Comparison of ENCODE assay signal across 11 cellular contexts in genomic region chr14:99757331-99758070, GRCh38. TPM values are rescaled to one million over a fixed set of nuclear protein-coding genes. Genes with fewer than 3 reads are reported as not detected.
A peak's percentile ranks its signal among the peaks of the same experiment; 100 is the strongest.
DNase-seq lines count a peak whose midpoint lies in the region; ATAC-seq, FAIRE-seq and TF ChIP-seq lines count a peak whose summit lies in the region.
"Had no signal": no experiment of that assay in that cellular context is flagged by ENCODE, and none has a peak within 500 bp of the region (broad histone marks: within the 10 kb centered on the region; RNA-seq: fewer than 3 reads in every experiment).

No MANE protein-coding gene starts in this region.

- no peak overlapping the region for H2AFZ ChIP-seq in keratinocyte (ENCODE audit: control insufficient read depth, low read length)

- TF ChIP-seq POLR2A in adrenal gland (IDR thresholded peaks at IDR 0.05), result no peak

- no peaks in the 10 kb centered on the region for H3K9me1 ChIP-seq in keratinocyte (ENCODE audit: control insufficient read depth, extremely low read depth, insufficient read depth, low read length)

- H3K27ac Mint-ChIP-seq in activated T-cell treated with anti-CD3 and anti-CD28 coated beads, Interleukin-2, amount 50 U/mL, for 72 hours, result no peak overlapping the region

- dilution Hi-C loops in keratinocyte (cut with MboI; ENCODE audit: extremely low pct_ligation_motif_present, low sequenced_read_pairs), result no loop called here

- DNase-seq in activated T-cell treated with anti-CD3 and anti-CD28 coated beads, Interleukin-2, amount 50 U/mL, for 72 hours, result peak in 1 of 2 donors; percentile 24
- DNase-seq in activated T-cell treated with anti-CD3 and anti-CD28 coated beads for 4 hours (no peak), adrenal gland (peak in 2 of 7 donors; percentile 32 to 39), keratinocyte (ENCODE audit: low read depth, low spot score) (peak; percentile 93), DMS153 (lab: John Stamatoyannopoulos, UW) (no peak)
- DNase-seq: NCI-H187 treated with DMSO at 0.1 percent for 48 hours had no signal

- peak overlapping the region in 1 of 2 donors; percentile 19 for H3K4me3 Mint-ChIP-seq in activated T-cell treated with anti-CD3 and anti-CD28 coated beads, Interleukin-2, amount 50 U/mL, for 72 hours

- no peak for TF ChIP-seq CTCF in adrenal gland (IDR thresholded peaks at IDR 0.05)
- no peak for TF ChIP-seq CTCF in keratinocyte (optimal IDR thresholded peaks at IDR 0.05 in 1 of 3, IDR thresholded peaks at IDR 0.05 in 1 of 3, conservative IDR thresholded peaks at IDR 0.05 in 1 of 3; ENCODE audit: extremely low read depth in 1 of 3, insufficient read depth in 2 of 3, low read length in 3 of 3)

- peak overlapping the region in 3 of 5 donors; percentile 57 to 77 (median 66) for H3K27ac ChIP-seq in adrenal gland
- peak overlapping the region; percentile 97 for H3K27ac ChIP-seq in keratinocyte (ENCODE audit: control insufficient read depth, insufficient read depth, low read length)
- peak overlapping the region; percentile 12 for H3K27ac ChIP-seq in urinary bladder (ENCODE audit: low read depth)
- H3K27ac ChIP-seq: C4-2B had no signal

- H3K4me2 ChIP-seq in keratinocyte (ENCODE audit: control insufficient read depth, extremely low read depth, insufficient read depth, low read depth, low read length), result peak overlapping the region; percentile 79

- H3K36me3 ChIP-seq in adrenal gland (replicated peaks in 1 of 2) (no peaks in the 10 kb centered on the region), keratinocyte (ENCODE audit: control insufficient read depth in 2 of 2, extremely low read depth in 1 of 2, insufficient read depth in 2 of 2, low read length in 2 of 2) (no peaks in the 10 kb centered on the region), urinary bladder (ENCODE audit: insufficient read depth) (no peaks in the 10 kb centered on the region)
- H3K36me3 ChIP-seq: ascending aorta had no signal

- peaks cover 6% of the 10 kb centered on the region for H3K4me1 Mint-ChIP-seq in activated T-cell treated with anti-CD3 and anti-CD28 coated beads, Interleukin-2, amount 50 U/mL, for 72 hours (ENCODE audit: low read depth)

- 69 to 77% (median 76%) methylated on average over 12 of the region's 12 CpGs for WGBS in adrenal gland, 4 donors
- 70% methylated on average over 12 of the region's 12 CpGs for WGBS in urinary bladder

- FAIRE-seq in keratinocyte (lab: Jason Lieb, UNC), result peak; percentile 96

- H3K27me3 Mint-ChIP-seq in activated T-cell treated with anti-CD3 and anti-CD28 coated beads, Interleukin-2, amount 50 U/mL, for 72 hours (ENCODE audit: low read depth), result peaks cover 16% of the 10 kb centered on the region

- H3K4me1 ChIP-seq in adrenal gland (replicated peaks in 1 of 2), result peaks cover 42 to 52% of the 10 kb centered on the region in 2 donors
- H3K4me1 ChIP-seq in keratinocyte (ENCODE audit: control insufficient read depth, extremely low read depth, insufficient read depth, low read length), result peaks cover 51% of the 10 kb centered on the region
- no peaks in the 10 kb centered on the region for H3K4me1 ChIP-seq in urinary bladder (ENCODE audit: insufficient read depth)

- H3K9me3 ChIP-seq in adrenal gland (replicated peaks in 1 of 3), result no peaks in the 10 kb centered on the region
- no peaks in the 10 kb centered on the region for H3K9me3 ChIP-seq in keratinocyte (ENCODE audit: control insufficient read depth, low read depth, low read length)
- H3K9me3 ChIP-seq: ascending aorta had no signal

- peak overlapping the region; percentile 74 for H3K9ac ChIP-seq in keratinocyte (ENCODE audit: control insufficient read depth, extremely low read depth, insufficient read depth, low read length)

- no peaks in the 10 kb centered on the region for H4K20me1 ChIP-seq in keratinocyte (ENCODE audit: control insufficient read depth, extremely low read depth, insufficient read depth, low read length)

- no peaks in the 10 kb centered on the region for H3K9me3 Mint-ChIP-seq in activated T-cell treated with anti-CD3 and anti-CD28 coated beads, Interleukin-2, amount 50 U/mL, for 72 hours

- ATAC-seq in activated T-cell treated with anti-CD3 and anti-CD28 coated beads, Interleukin-2, amount 50 U/mL, for 72 hours (replicated peaks in 1 of 2), result peak; percentile 20 to 55
- no peak for ATAC-seq in HG03432 (IDR thresholded peaks at IDR 0.05; ENCODE audit: unreplicated experiment)
- ATAC-seq in GM21528 (IDR thresholded peaks at IDR 0.05; ENCODE audit: low FRiP score, unreplicated experiment), result no peak

- H3K79me2 ChIP-seq in keratinocyte (ENCODE audit: control insufficient read depth, insufficient read depth, low read length), result no peaks in the 10 kb centered on the region

- intact Hi-C loops in adrenal gland (cut with DNase I), result no loop called here

- H3K4me3 ChIP-seq in adrenal gland (no peak overlapping the region), keratinocyte (ENCODE audit: control insufficient read depth in 2 of 3, extremely low read depth in 1 of 3, insufficient read depth in 2 of 3, low read depth in 1 of 3, low read length in 3 of 3) (peak overlapping the region in 1 of 3 experiments; percentile 18), urinary bladder (ENCODE audit: low read depth, low read length) (no peak overlapping the region)
- H3K4me3 ChIP-seq: ascending aorta had no signal

- no peaks in the 10 kb centered on the region for H3K36me3 Mint-ChIP-seq in activated T-cell treated with anti-CD3 and anti-CD28 coated beads, Interleukin-2, amount 50 U/mL, for 72 hours (ENCODE audit: insufficient read depth in 2 of 2)

- H3K27me3 ChIP-seq in adrenal gland (no peaks in the 10 kb centered on the region), keratinocyte (ENCODE audit: control insufficient read depth, extremely low read depth, insufficient read depth, low read length) (no peaks in the 10 kb centered on the region)
- H3K27me3 ChIP-seq: ascending aorta had no signal

RNA-seq across cellular contexts. Expression of gene EML1, which starts 35.7 kb away (rescaled TPM):
- 1 to 10 TPM; 2.4 to 2.6 TPM for total RNA-seq in activated T-cell treated with anti-CD3 and anti-CD28 coated beads, Interleukin-2, amount 50 U/mL, for 72 hours
- total RNA-seq in adrenal gland (10 to 100 TPM; 10.3 to 59.5 (median 21.0) TPM), urinary bladder (77.1 TPM)
- polyA plus RNA-seq in adrenal gland (1 to 10 TPM; 5.5 to 8.1 (median 7.6) TPM), keratinocyte (0.84 to 1.8 TPM (median 0.85 TPM) in 3 replicates), urinary bladder (45.2 TPM)
- polyA plus RNA-seq in keratinocyte (2011; ENCODE audit: low read depth), result 4.1 TPM
- 1.1 and 2.1 TPM in 2 replicates for polyA plus RNA-seq in keratinocyte (2011; cell fraction: cytosol; rRNA removed)
- 2.3 and 3.0 TPM in 2 replicates for polyA plus RNA-seq in keratinocyte (2011; cell fraction: nucleus; rRNA removed)
- 0.76 and 3.4 TPM in 2 replicates for polyA plus RNA-seq in keratinocyte (2012; ENCODE audit: low replicate concordance)
- polyA minus RNA-seq in keratinocyte, result 5.0 to 10.3 TPM (median 9.8 TPM) in 3 replicates
- 2.1 TPM for polyA minus RNA-seq in keratinocyte (2011; cell fraction: cytosol; rRNA and poly(A)+ RNA removed)
- polyA minus RNA-seq in keratinocyte (2011; cell fraction: nucleus; rRNA and poly(A)+ RNA removed), result 1.7 and 1.9 TPM in 2 replicates

Comparison
In these comparisons a context has a peak if more than half of its experiments do, and no peak if none do; other contexts are left out.
1. ATAC-seq: peak in activated T-cell treated with anti-CD3 and anti-CD28 coated beads, Interleukin-2, amount 50 U/mL, for 72 hours (2 of 2); none in HG03432 (single experiment) and GM21528 (single experiment).
2. H3K27ac ChIP-seq: peak in every context shown above with its lines; median percentile 97 in keratinocyte; 66 in adrenal gland; 12 in urinary bladder.